In the genomic region with DNA sequence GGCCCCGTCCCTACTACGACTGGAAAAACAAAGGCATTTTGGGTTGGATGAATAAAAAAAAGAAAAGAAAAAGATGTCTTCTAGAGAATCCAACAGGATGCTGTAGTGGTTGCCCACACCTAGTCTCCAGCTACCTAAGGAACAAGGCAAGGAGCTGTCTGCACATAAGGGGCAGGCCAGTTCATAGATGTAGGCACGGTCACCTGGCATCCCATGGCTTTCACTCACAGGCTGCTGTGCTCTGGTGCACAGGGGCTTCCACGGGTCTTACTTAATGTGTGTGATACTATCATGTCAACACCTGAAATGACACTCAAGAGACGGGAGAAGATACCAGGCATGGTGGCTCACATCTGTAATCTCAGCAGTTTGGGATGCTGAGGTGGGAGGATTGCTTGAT, we compare ENCODE assay signal across 9 cellular contexts. TPM values are rescaled to one million over a fixed set of nuclear protein-coding genes. Genes with fewer than 3 reads are reported as not detected.
DNase-seq lines count a peak whose midpoint lies in the region; ATAC-seq, FAIRE-seq and TF ChIP-seq lines count a peak whose summit lies in the region.
"Had no signal": no experiment of that assay in that cellular context is flagged by ENCODE, and none has a peak within 500 bp of the region (broad histone marks: within the 10 kb centered on the region; RNA-seq: fewer than 3 reads in every experiment).

No MANE protein-coding gene starts in this region.

- intact Hi-C loops in heart right ventricle (cut with DNase I) (loop anchor here in 6 of 10 donors (2.0 to 5.0 kb wide), 3 partner anchors 25 to 37 kb away; no protein-coding TSS in a partner anchor), Right ventricle myocardium inferior (cut with DNase I) (loop anchor here (2.0 to 10.0 kb wide), 4 partner anchors 25 to 215 kb away; no protein-coding TSS in a partner anchor), vagina (cut with DNase I) (loop anchor here (2.0 to 5.0 kb wide), 2 partner anchors 25 to 37 kb away; no protein-coding TSS in a partner anchor)

- peak overlapping the region; percentile 30 for H3K9ac ChIP-seq in muscle layer of colon (ENCODE audit: low read length)

- WGBS in heart right ventricle, 2 donors: 61 to 66% methylated on average over 5 of the region's 5 CpGs

- peaks cover 0 to 25% (median 7%) of the 10 kb centered on the region in 9 donors for H3K36me3 ChIP-seq in heart right ventricle
- no peaks in the 10 kb centered on the region for H3K36me3 ChIP-seq in bronchial epithelial cell (ENCODE audit: control insufficient read depth, insufficient read depth, low read length)
- peaks cover 11% of the 10 kb centered on the region for H3K36me3 ChIP-seq in muscle layer of colon (ENCODE audit: insufficient read depth, low read length)
- no peaks in the 10 kb centered on the region for H3K36me3 ChIP-seq in vagina

- TF ChIP-seq CTCF in heart right ventricle (IDR thresholded peaks at IDR 0.05) (no peak), bronchial epithelial cell (IDR thresholded peaks at IDR 0.05; ENCODE audit: insufficient read depth, low read length, severe bottlenecking) (no peak), vagina (IDR thresholded peaks at IDR 0.05) (no peak)

- peaks cover 0 to 40% (median 19%) of the 10 kb centered on the region in 9 donors for H3K4me1 ChIP-seq in heart right ventricle
- H3K4me1 ChIP-seq in muscle layer of colon (ENCODE audit: insufficient read depth, low read length): peaks cover 25% of the 10 kb centered on the region
- H3K4me1 ChIP-seq in vagina: peaks cover 25% of the 10 kb centered on the region

- H3K4me3 ChIP-seq in heart right ventricle (peak overlapping the region; percentile 34 to 95 (median 76)), bronchial epithelial cell (ENCODE audit: low read depth, low read length) (peak overlapping the region; percentile 52), muscle layer of colon (ENCODE audit: low read depth in 1 of 2, low read length in 2 of 2) (peak overlapping the region; percentile 63 to 72), vagina (peak overlapping the region; percentile 59 to 89)

- H3K27ac ChIP-seq in heart right ventricle (peak overlapping the region in 9 of 10 donors; percentile 90 to 98 (median 95)), muscle layer of colon (ENCODE audit: low read depth, low read length) (peak overlapping the region; percentile 74), vagina (peak overlapping the region; percentile 98)

- H3K27me3 ChIP-seq in heart right ventricle (no peaks in the 10 kb centered on the region), bronchial epithelial cell (ENCODE audit: control insufficient read depth, insufficient read depth, low read length) (no peaks in the 10 kb centered on the region), muscle layer of colon (ENCODE audit: control insufficient read depth in 1 of 2, insufficient read depth in 2 of 2, low read length in 2 of 2) (no peaks in the 10 kb centered on the region), vagina (no peaks in the 10 kb centered on the region)

- no peak for FAIRE-seq in bronchial epithelial cell (lab: Jason Lieb, UNC)

- DNase-seq in heart right ventricle: peak in 1 of 2 donors; percentile 5
- DNase-seq in Right ventricle myocardium inferior (ENCODE audit: missing footprints): no peak
- no peak for DNase-seq in bronchial epithelial cell (ENCODE audit: low read depth)
- DNase-seq in vagina (ENCODE audit: extremely low spot score in 2 of 2): no peak
- DNase-seq in hepatic stellate cell (ENCODE audit: low spot score): no peak
- DNase-seq: effector CD8-positive, alpha-beta T cell had no signal

- ATAC-seq in heart right ventricle (no peak), Right ventricle myocardium inferior (no peak), GM19452 (IDR thresholded peaks at IDR 0.05; ENCODE audit: unreplicated experiment) (no peak), HG02884 (IDR thresholded peaks at IDR 0.05; ENCODE audit: unreplicated experiment) (no peak)

- no peak for TF ChIP-seq POLR2A in vagina (IDR thresholded peaks at IDR 0.05)

- H3K9me3 ChIP-seq in heart right ventricle (no peaks in the 10 kb centered on the region), muscle layer of colon (ENCODE audit: low read length) (no peaks in the 10 kb centered on the region), vagina (no peaks in the 10 kb centered on the region)

RNA-seq across cellular contexts. Expression of a gene that starts 1.0 kb away (rescaled TPM):
- total RNA-seq in heart right ventricle (10 to 100 TPM in 3 of 10 donors, 1 to 10 TPM in 7; 7.3 to 13.6 (median 9.1) TPM), Right ventricle myocardium inferior (7.8 TPM), bronchial epithelial cell (3.2 and 5.0 TPM in 2 replicates), vagina (20.6 TPM)
- 1 to 10 TPM; 6.7 to 7.4 TPM for polyA plus RNA-seq in heart right ventricle
